In the genomic region with DNA sequence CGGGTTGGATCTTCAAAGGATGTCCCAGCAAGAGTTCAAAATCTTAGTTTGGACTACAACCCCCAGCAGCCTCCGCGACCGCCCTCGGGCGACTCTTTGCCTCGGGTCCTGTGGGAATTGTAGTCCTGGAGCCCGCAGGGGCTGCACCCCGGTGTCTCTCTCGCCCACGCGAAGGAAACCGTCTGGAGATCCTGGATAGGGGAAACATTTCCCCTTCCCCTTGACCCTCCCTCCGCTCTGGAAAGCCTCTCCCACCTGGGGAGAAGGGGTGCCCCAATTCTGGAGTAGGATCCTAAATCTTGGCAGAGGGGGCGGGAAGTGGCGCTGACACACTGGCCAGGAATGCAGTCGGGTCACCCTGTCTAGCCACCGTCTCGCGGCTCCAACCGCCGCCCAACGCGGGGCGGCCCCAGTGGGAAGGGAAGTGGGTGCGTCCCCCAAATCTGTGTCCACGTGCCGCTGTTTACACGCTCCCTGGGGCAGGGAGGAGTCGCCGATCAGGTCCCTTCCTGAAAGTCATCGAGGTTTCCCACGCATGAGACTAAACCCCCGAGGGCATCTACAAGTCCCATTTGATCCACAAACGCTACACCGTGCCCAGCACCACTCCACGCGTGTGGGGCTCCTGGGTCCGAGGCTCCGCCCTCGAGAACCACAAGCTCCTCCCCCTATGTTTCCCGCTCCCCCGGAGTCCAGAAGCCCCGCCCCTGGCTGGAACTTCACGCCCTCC, we compare ENCODE assay signal across 8 cellular contexts. TPM values are rescaled to one million over a fixed set of nuclear protein-coding genes. Genes with fewer than 3 reads are reported as not detected.
DNase-seq lines count a peak whose midpoint lies in the region; ATAC-seq and TF ChIP-seq lines count a peak whose summit lies in the region.

No MANE protein-coding gene starts in this region.

- H3K27me3 Mint-ChIP-seq in chondrocyte (ENCODE audit: low read depth): no peaks in the 10 kb centered on the region

- in situ Hi-C loops in GM18951 (cut with MboI; ENCODE audit: low sequenced_read_pairs, unreplicated experiment): no loop called here

- peak; percentile 67 for TF ChIP-seq POLR2A in GM18951 (IDR thresholded peaks at IDR 0.05; ENCODE audit: extremely low read depth, insufficient read depth, insufficient read length)

- DNase-seq in AG10803 (ENCODE audit: low read depth): peak; percentile 87
- DNase-seq in NCI-H345 treated with DMSO at 0.1 percent for 48 hours (lab: John Stamatoyannopoulos, UW; ENCODE audit: unreplicated experiment): peak; percentile 37
- DNase-seq in activated CD4-positive, alpha-beta T cell treated with anti-CD3 and anti-CD28 coated beads for 24 hours (ENCODE audit: low read depth in 2 of 2): peak; percentile 76
- peak; percentile 96 for DNase-seq in chondrocyte (ENCODE audit: low spot score)
- DNase-seq in stimulated activated CD4-positive, alpha-beta T cell treated with anti-CD3 and anti-CD28 coated beads, Interleukin-1b, Interleukin-23, amount 100 ng/mL, for 24 hours (ENCODE audit: low read depth in 4 of 4, low spot score in 1 of 4): peak; percentile 48 to 76 (median 68)

- peaks cover 3% of the 10 kb centered on the region for H3K36me3 Mint-ChIP-seq in chondrocyte (ENCODE audit: low read depth)

- peak overlapping the region; percentile 96 for H3K27ac ChIP-seq in layer of hippocampus (ENCODE audit: low read depth, low read length)

- peak; percentile 36 for ATAC-seq in HG03159 (IDR thresholded peaks at IDR 0.05; ENCODE audit: unreplicated experiment)

- peak overlapping the region; percentile 90 for H3K4me3 ChIP-seq in AG10803 (ENCODE audit: low read length)

- H3K27ac Mint-ChIP-seq in chondrocyte (ENCODE audit: unreplicated experiment): peak overlapping the region; percentile 98

- H3K4me1 Mint-ChIP-seq in chondrocyte (ENCODE audit: low read depth): peaks cover 44% of the 10 kb centered on the region

- peak overlapping the region; percentile 95 for H3K4me3 Mint-ChIP-seq in chondrocyte (ENCODE audit: unreplicated experiment)

- H3K27me3 ChIP-seq in layer of hippocampus (ENCODE audit: control insufficient read depth, insufficient read depth, low read length): peaks cover 2% of the 10 kb centered on the region

- H3K9me3 Mint-ChIP-seq in chondrocyte (ENCODE audit: low read depth): no peaks in the 10 kb centered on the region

- no peak for TF ChIP-seq CTCF in AG10803 (conservative IDR thresholded peaks at IDR 0.05; ENCODE audit: low read length)
- TF ChIP-seq CTCF in chondrocyte (IDR thresholded peaks at IDR 0.05): no peak

RNA-seq across cellular contexts. Expression of a gene that starts 0.7 kb away (rescaled TPM):
- 67.2 to 111 TPM (median 110 TPM) in 3 replicates for total RNA-seq in chondrocyte

RNA-seq across cellular contexts. Expression of a gene that starts 0.8 kb away (rescaled TPM):
- 7.3 to 10.4 TPM (median 9.6 TPM) in 3 replicates for total RNA-seq in chondrocyte

RNA-seq across cellular contexts. Expression of a gene that starts 18.1 kb away (rescaled TPM):
- total RNA-seq in chondrocyte: 72.4 to 93.1 TPM (median 77.9 TPM) in 3 replicates

RNA-seq across cellular contexts. Expression of a gene that starts 35.2 kb away (rescaled TPM):
- total RNA-seq in chondrocyte: 29.6 to 38.0 TPM (median 32.5 TPM) in 3 replicates

Comparison
In these comparisons a context has a peak if more than half of its experiments do, and no peak if none do; other contexts are left out.
1. Peak in every context shown above with its lines: DNase-seq, ATAC-seq, H3K4me3 ChIP-seq and H3K27ac ChIP-seq.
2. DNase-seq: peak in every context shown above with its lines; median percentile 96 in chondrocyte; 87 in AG10803; 76 in activated CD4-positive, alpha-beta T cell treated with anti-CD3 and anti-CD28 coated beads for 24 hours; 68 in stimulated activated CD4-positive, alpha-beta T cell treated with anti-CD3 and anti-CD28 coated beads, Interleukin-1b, Interleukin-23, amount 100 ng/mL, for 24 hours; 37 in NCI-H345 treated with DMSO at 0.1 percent for 48 hours.